8 cellular contexts compared by ENCODE assay signal in genomic region chr4:40856836-40857362, GRCh38.
DNase-seq lines count a peak whose midpoint lies in the region; ATAC-seq and TF ChIP-seq lines count a peak whose summit lies in the region.

No MANE protein-coding gene starts in this region.

- H3K36me3 ChIP-seq in SU-DHL-6 (ENCODE audit: low read length): no peaks in the 10 kb centered on the region

- DNase-seq in DMS153 (lab: John Stamatoyannopoulos, UW) (peak; percentile 31), immature natural killer cell (no peak), foreskin melanocyte (no peak)
- DNase-seq in Jurkat, Clone E6-1 (ENCODE audit: low read depth, low spot score): peak; percentile 47
- peak; percentile 30 to 59 (median 32) for DNase-seq in stimulated activated CD4-positive, alpha-beta T cell treated with anti-CD3 and anti-CD28 coated beads, Interleukin-12 subunit alpha, Interleukin-12 subunit beta, amount 100 ng/mL, for 48 hours (ENCODE audit: low read depth in 2 of 3, low spot score in 1 of 3)

- no peaks in the 10 kb centered on the region for H3K9me3 ChIP-seq in SU-DHL-6 (ENCODE audit: insufficient read depth, low read length)

- peak overlapping the region; percentile 66 for H3K4me3 ChIP-seq in Jurkat, Clone E6-1 (ENCODE audit: low read length)
- peak overlapping the region; percentile 40 for H3K4me3 ChIP-seq in SU-DHL-6 (ENCODE audit: insufficient read depth, low read length, poor library complexity, severe bottlenecking)

- H3K36me3 Mint-ChIP-seq in brain: peaks cover 7% of the 10 kb centered on the region
- H3K36me3 Mint-ChIP-seq in immature natural killer cell: no peaks in the 10 kb centered on the region

- H3K4me3 Mint-ChIP-seq in brain (peak overlapping the region; percentile 83 to 89 (median 86)), immature natural killer cell (peak overlapping the region in 4 of 5 donors; percentile 52 to 68 (median 57))

- peak; percentile 82 for ATAC-seq in GM21447 (IDR thresholded peaks at IDR 0.05; ENCODE audit: unreplicated experiment)

- H3K4me2 ChIP-seq in SU-DHL-6 (ENCODE audit: low read depth, low read length, poor library complexity, severe bottlenecking): peak overlapping the region; percentile 53

- peaks cover 6% of the 10 kb centered on the region; the same call in 1 of the 2 replicates for H3F3A ChIP-seq in SU-DHL-6 (ENCODE audit: insufficient read depth)

- H3K27me3 ChIP-seq in SU-DHL-6 (ENCODE audit: low read length): no peaks in the 10 kb centered on the region

- H3K9me2 ChIP-seq in SU-DHL-6 (replicated peaks; ENCODE audit: insufficient read depth, low read length): no peaks in the 10 kb centered on the region

- H3K4me1 Mint-ChIP-seq in brain: peaks cover 57% of the 10 kb centered on the region
- H3K4me1 Mint-ChIP-seq in immature natural killer cell: peaks cover 7 to 8% of the 10 kb centered on the region in 2 donors

- no peaks in the 10 kb centered on the region for H3K79me2 ChIP-seq in SU-DHL-6 (ENCODE audit: insufficient read depth, low read length)

- H3K27me3 Mint-ChIP-seq in brain: peaks cover 4% of the 10 kb centered on the region
- peaks cover 5 to 16% (median 11%) of the 10 kb centered on the region in 3 donors for H3K27me3 Mint-ChIP-seq in immature natural killer cell (ENCODE audit: low read depth in 3 of 3)

- peak overlapping the region; percentile 23 for H2AFZ ChIP-seq in SU-DHL-6 (ENCODE audit: low read depth, low read length, severe bottlenecking)

- peak overlapping the region; percentile 34; the same call in 1 of the 2 replicates for H3K9ac ChIP-seq in SU-DHL-6 (ENCODE audit: low read length)

- no peak overlapping the region for H3K27ac ChIP-seq in SU-DHL-6 (ENCODE audit: low read depth, low read length)

- no peaks in the 10 kb centered on the region for H4K20me1 ChIP-seq in SU-DHL-6 (ENCODE audit: low read depth, low read length)

- H3K9me3 Mint-ChIP-seq in brain (peaks cover 0 to 3% (median 0%) of the 10 kb centered on the region in 5 experiments), immature natural killer cell (no peaks in the 10 kb centered on the region)

- peak overlapping the region; percentile 72 to 93 (median 89) for H3K27ac Mint-ChIP-seq in brain
- H3K27ac Mint-ChIP-seq in immature natural killer cell: no peak overlapping the region

- TF ChIP-seq CTCF in SU-DHL-6 (IDR thresholded peaks at IDR 0.05; ENCODE audit: insufficient read depth, low read length, poor library complexity, severe bottlenecking): no peak
- no peak for TF ChIP-seq CTCF in brain (conservative IDR thresholded peaks at IDR 0.05)

Comparison
In these comparisons a context has a peak if more than half of its experiments do, and no peak if none do; other contexts are left out.
1. DNase-seq: peak in DMS153 (single experiment), Jurkat, Clone E6-1 (single experiment) and stimulated activated CD4-positive, alpha-beta T cell treated with anti-CD3 and anti-CD28 coated beads, Interleukin-12 subunit alpha, Interleukin-12 subunit beta, amount 100 ng/mL, for 48 hours (3 of 3); none in immature natural killer cell (0 of 3) and foreskin melanocyte (single experiment).
2. H3K27ac Mint-ChIP-seq: peak in brain (5 of 5); none in immature natural killer cell (0 of 6).